In the genomic region with DNA sequence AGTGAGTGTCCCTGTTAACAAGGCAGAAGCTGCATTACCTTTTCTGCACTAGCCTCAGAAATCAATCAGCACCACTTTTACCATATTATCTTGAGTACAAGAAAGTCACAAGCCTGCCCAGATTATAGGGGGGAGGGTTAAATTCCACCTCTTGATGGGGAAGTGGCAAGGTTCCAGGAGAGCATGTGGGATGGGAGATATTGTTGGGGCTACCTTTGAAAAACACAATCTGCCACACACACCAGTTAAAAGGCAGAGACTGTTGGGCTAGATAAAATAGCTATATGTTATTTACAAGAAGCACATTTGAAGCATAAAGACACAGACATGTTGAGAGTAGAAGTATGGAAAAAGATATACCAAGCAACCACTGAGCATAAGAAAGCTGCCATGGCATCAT, we compare ENCODE assay signal across 1 cellular context.
TF ChIP-seq lines count a peak whose summit lies in the region.

No MANE protein-coding gene starts in this region.

TF ChIP-seq in K562, 482 proteins besides CTCF, POLR2A, EP300 and RAD21 (continued from another document and continues in another):
- TF ChIP-seq, protein P1, sequence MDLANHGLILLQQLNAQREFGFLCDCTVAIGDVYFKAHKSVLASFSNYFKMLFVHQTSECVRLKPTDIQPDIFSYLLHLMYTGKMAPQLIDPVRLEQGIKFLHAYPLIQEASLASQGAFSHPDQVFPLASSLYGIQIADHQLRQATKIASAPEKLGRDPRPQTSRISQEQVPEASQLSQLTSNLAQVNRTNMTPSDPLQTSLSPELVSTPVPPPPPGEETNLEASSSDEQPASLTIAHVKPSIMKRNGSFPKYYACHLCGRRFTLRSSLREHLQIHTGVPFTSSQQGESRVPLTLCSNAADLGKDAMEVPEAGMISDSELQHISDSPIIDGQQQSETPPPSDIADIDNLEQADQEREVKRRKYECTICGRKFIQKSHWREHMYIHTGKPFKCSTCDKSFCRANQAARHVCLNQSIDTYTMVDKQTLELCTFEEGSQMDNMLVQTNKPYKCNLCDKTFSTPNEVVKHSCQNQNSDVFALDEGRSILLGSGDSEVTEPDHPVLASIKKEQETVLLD (IDR thresholded peaks at IDR 0.05): no peak
- TF ChIP-seq TAF15 (IDR thresholded peaks at IDR 0.05; ENCODE audit: low read depth, low read length) (no peak), ZNF586 (CRISPR knock-in tag; conservative IDR thresholded peaks at IDR 0.05) (no peak), KLF1 (tag; IDR thresholded peaks at IDR 0.05) (no peak), BACH1 (tag; IDR thresholded peaks at IDR 0.05) (no peak; the same call in 1 of the 2 replicates), RBM17 (IDR thresholded peaks at IDR 0.05; ENCODE audit: borderline replicate concordance, low read depth, low read length) (no peak), RFX5 (IDR thresholded peaks at IDR 0.05; ENCODE audit: low read depth, low read length) (no peak), SRSF7 (optimal IDR thresholded peaks at IDR 0.05; ENCODE audit: low read depth, low read length) (no peak), SRSF3 (IDR thresholded peaks at IDR 0.05; ENCODE audit: insufficient read depth, low read length) (no peak), ZNF717 (CRISPR knock-in tag; IDR thresholded peaks at IDR 0.05) (no peak), KDM2B (CRISPR knock-in tag; IDR thresholded peaks at IDR 0.05) (no peak), ZNF316 (IDR thresholded peaks at IDR 0.05) (no peak), KAT7 (CRISPR knock-in tag; IDR thresholded peaks at IDR 0.05; ENCODE audit: borderline replicate concordance) (no peak), CTBP1 (IDR thresholded peaks at IDR 0.05; ENCODE audit: borderline replicate concordance) (peak; percentile 65; the same call in 1 of the 2 replicates), POLR3A (IDR thresholded peaks at IDR 0.05; ENCODE audit: borderline replicate concordance, extremely low read depth, insufficient read depth, insufficient read length) (no peak), ZNF830 (CRISPR knock-in tag; IDR thresholded peaks at IDR 0.05) (no peak), HMG20A (CRISPR knock-in tag; conservative IDR thresholded peaks at IDR 0.05) (no peak; the same call in 1 of the 2 replicates), RFX7 (CRISPR knock-in tag; IDR thresholded peaks at IDR 0.05) (no peak), KLF6 (CRISPR knock-in tag; IDR thresholded peaks at IDR 0.05; ENCODE audit: borderline replicate concordance) (peak; percentile 62; the same call in 1 of the 2 replicates), POLR2H (tag; IDR thresholded peaks at IDR 0.05; ENCODE audit: low read depth) (no peak), ZBED1 (IDR thresholded peaks at IDR 0.05) (peak; percentile 74; the same call in 1 of the 2 replicates), ZSCAN32 (CRISPR knock-in tag; IDR thresholded peaks at IDR 0.05) (no peak), IFI16 (CRISPR knock-in tag; IDR thresholded peaks at IDR 0.05) (no peak), SRF (CRISPR knock-in tag; IDR thresholded peaks at IDR 0.05) (no peak), PHTF2 (CRISPR knock-in tag; IDR thresholded peaks at IDR 0.05) (no peak), KAT8 (IDR thresholded peaks at IDR 0.05; ENCODE audit: low read depth) (no peak), SRSF9 (IDR thresholded peaks at IDR 0.05; ENCODE audit: borderline replicate concordance, low read depth, low read length) (no peak), HNRNPH1 (optimal IDR thresholded peaks at IDR 0.05; ENCODE audit: low read depth, low read length) (no peak), GTF2A2 (tag; IDR thresholded peaks at IDR 0.05) (no peak), CBX1 (IDR thresholded peaks at IDR 0.05; ENCODE audit: low read depth) (no peak), ZC3H8 (IDR thresholded peaks at IDR 0.05) (no peak), NONO (IDR thresholded peaks at IDR 0.05; ENCODE audit: low read depth in 2 of 2, low read length in 1 of 2) (peak in 1 of 2 experiments; percentile 82; a peak in 1 of 4 replicates), MXI1 (IDR thresholded peaks at IDR 0.05; ENCODE audit: low read depth, low read length) (peak; percentile 79; the same call in 1 of the 2 replicates), EGR1 (conservative IDR thresholded peaks at IDR 0.05) (no peak), ARID1B (IDR thresholded peaks at IDR 0.05) (peak; percentile 99), NR2C2 (CRISPR knock-in tag; IDR thresholded peaks at IDR 0.05) (no peak), NR2C2 (tag; IDR thresholded peaks at IDR 0.05) (no peak; the same call in 1 of the 2 replicates), CHD1 (IDR thresholded peaks at IDR 0.05; ENCODE audit: low read length) (no peak), MEIS2 (IDR thresholded peaks at IDR 0.05; ENCODE audit: partially characterized antibody) (peak; percentile 95)
- TF ChIP-seq, protein P2, sequence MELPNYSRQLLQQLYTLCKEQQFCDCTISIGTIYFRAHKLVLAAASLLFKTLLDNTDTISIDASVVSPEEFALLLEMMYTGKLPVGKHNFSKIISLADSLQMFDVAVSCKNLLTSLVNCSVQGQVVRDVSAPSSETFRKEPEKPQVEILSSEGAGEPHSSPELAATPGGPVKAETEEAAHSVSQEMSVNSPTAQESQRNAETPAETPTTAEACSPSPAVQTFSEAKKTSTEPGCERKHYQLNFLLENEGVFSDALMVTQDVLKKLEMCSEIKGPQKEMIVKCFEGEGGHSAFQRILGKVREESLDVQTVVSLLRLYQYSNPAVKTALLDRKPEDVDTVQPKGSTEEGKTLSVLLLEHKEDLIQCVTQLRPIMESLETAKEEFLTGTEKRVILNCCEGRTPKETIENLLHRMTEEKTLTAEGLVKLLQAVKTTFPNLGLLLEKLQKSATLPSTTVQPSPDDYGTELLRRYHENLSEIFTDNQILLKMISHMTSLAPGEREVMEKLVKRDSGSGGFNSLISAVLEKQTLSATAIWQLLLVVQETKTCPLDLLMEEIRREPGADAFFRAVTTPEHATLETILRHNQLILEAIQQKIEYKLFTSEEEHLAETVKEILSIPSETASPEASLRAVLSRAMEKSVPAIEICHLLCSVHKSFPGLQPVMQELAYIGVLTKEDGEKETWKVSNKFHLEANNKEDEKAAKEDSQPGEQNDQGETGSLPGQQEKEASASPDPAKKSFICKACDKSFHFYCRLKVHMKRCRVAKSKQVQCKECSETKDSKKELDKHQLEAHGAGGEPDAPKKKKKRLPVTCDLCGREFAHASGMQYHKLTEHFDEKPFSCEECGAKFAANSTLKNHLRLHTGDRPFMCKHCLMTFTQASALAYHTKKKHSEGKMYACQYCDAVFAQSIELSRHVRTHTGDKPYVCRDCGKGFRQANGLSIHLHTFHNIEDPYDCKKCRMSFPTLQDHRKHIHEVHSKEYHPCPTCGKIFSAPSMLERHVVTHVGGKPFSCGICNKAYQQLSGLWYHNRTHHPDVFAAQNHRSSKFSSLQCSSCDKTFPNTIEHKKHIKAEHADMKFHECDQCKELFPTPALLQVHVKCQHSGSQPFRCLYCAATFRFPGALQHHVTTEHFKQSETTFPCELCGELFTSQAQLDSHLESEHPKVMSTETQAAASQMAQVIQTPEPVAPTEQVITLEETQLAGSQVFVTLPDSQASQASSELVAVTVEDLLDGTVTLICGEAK (IDR thresholded peaks at IDR 0.05): no peak
- TF ChIP-seq, protein P2 (CRISPR knock-in tag; IDR thresholded peaks at IDR 0.05): no peak
- TF ChIP-seq, protein P3, sequence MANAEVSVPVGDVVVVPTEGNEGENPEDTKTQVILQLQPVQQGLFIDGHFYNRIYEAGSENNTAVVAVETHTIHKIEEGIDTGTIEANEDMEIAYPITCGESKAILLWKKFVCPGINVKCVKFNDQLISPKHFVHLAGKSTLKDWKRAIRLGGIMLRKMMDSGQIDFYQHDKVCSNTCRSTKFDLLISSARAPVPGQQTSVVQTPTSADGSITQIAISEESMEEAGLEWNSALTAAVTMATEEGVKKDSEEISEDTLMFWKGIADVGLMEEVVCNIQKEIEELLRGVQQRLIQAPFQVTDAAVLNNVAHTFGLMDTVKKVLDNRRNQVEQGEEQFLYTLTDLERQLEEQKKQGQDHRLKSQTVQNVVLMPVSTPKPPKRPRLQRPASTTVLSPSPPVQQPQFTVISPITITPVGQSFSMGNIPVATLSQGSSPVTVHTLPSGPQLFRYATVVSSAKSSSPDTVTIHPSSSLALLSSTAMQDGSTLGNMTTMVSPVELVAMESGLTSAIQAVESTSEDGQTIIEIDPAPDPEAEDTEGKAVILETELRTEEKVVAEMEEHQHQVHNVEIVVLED (CRISPR knock-in tag; IDR thresholded peaks at IDR 0.05): 0 out of 2 replicates have a peak, but pooled peaks have one; percentile 13
- TF ChIP-seq, protein P4, sequence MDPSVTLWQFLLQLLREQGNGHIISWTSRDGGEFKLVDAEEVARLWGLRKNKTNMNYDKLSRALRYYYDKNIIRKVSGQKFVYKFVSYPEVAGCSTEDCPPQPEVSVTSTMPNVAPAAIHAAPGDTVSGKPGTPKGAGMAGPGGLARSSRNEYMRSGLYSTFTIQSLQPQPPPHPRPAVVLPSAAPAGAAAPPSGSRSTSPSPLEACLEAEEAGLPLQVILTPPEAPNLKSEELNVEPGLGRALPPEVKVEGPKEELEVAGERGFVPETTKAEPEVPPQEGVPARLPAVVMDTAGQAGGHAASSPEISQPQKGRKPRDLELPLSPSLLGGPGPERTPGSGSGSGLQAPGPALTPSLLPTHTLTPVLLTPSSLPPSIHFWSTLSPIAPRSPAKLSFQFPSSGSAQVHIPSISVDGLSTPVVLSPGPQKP (CRISPR knock-in tag; IDR thresholded peaks at IDR 0.05): no peak
- TF ChIP-seq, protein P5, sequence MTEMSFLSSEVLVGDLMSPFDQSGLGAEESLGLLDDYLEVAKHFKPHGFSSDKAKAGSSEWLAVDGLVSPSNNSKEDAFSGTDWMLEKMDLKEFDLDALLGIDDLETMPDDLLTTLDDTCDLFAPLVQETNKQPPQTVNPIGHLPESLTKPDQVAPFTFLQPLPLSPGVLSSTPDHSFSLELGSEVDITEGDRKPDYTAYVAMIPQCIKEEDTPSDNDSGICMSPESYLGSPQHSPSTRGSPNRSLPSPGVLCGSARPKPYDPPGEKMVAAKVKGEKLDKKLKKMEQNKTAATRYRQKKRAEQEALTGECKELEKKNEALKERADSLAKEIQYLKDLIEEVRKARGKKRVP (CRISPR knock-in tag; IDR thresholded peaks at IDR 0.05): 0 out of 2 replicates have a peak, but pooled peaks have one; percentile 24
- TF ChIP-seq, protein P6, sequence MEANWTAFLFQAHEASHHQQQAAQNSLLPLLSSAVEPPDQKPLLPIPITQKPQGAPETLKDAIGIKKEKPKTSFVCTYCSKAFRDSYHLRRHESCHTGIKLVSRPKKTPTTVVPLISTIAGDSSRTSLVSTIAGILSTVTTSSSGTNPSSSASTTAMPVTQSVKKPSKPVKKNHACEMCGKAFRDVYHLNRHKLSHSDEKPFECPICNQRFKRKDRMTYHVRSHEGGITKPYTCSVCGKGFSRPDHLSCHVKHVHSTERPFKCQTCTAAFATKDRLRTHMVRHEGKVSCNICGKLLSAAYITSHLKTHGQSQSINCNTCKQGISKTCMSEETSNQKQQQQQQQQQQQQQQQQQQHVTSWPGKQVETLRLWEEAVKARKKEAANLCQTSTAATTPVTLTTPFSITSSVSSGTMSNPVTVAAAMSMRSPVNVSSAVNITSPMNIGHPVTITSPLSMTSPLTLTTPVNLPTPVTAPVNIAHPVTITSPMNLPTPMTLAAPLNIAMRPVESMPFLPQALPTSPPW (CRISPR knock-in tag; IDR thresholded peaks at IDR 0.05): peak; percentile 89
- TF ChIP-seq, protein P7, sequence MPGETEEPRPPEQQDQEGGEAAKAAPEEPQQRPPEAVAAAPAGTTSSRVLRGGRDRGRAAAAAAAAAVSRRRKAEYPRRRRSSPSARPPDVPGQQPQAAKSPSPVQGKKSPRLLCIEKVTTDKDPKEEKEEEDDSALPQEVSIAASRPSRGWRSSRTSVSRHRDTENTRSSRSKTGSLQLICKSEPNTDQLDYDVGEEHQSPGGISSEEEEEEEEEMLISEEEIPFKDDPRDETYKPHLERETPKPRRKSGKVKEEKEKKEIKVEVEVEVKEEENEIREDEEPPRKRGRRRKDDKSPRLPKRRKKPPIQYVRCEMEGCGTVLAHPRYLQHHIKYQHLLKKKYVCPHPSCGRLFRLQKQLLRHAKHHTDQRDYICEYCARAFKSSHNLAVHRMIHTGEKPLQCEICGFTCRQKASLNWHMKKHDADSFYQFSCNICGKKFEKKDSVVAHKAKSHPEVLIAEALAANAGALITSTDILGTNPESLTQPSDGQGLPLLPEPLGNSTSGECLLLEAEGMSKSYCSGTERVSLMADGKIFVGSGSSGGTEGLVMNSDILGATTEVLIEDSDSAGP (CRISPR knock-in tag; IDR thresholded peaks at IDR 0.05): no peak
